In the genomic region with DNA sequence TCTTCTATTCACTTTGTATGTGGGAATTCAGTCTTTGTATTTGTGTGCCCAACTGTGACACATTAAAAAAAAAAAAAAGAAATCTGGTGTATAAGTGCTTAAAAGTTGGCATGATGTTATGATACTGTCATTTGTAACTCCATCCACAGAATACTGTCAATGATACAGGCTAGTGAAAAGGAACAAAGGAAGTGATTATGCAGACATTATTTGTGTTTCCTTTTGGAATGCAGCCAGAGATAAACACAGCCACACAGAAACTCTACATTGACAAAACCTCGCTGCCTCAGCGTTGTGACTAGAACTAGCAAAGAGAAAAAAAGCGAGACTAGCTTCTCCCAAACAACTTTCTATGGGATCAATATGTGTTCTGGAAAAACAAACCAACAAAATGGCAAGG, we compare ENCODE assay signal across 15 cellular contexts.
DNase-seq lines count a peak whose midpoint lies in the region; ATAC-seq lines count a peak whose summit lies in the region.
"Had no signal": no experiment of that assay in that cellular context is flagged by ENCODE, and none has a peak within 500 bp of the region (broad histone marks: within the 10 kb centered on the region; RNA-seq: fewer than 3 reads in every experiment).

No MANE protein-coding gene starts in this region.

- no peaks in the 10 kb centered on the region for H3K27me3 Mint-ChIP-seq in activated naive CD4-positive, alpha-beta T cell treated with anti-CD3 and anti-CD28 coated beads, Interleukin-2, amount 10 ng/mL, durations not matched to agents 7 days and 5 days

- no peak overlapping the region for H3K4me3 Mint-ChIP-seq in activated naive CD4-positive, alpha-beta T cell treated with anti-CD3 and anti-CD28 coated beads, Interleukin-2, amount 10 ng/mL, durations not matched to agents 7 days and 5 days
- H3K4me3 Mint-ChIP-seq: stimulated activated effector memory CD8-positive, alpha-beta T cell treated with anti-CD3 and anti-CD28 coated beads, Interleukin-12 subunit alpha, Interleukin-12 subunit beta, amount 100 ng/mL, for 72 hours; T-helper 2 cell treated with Interferon-gamma antibody and Interleukin-4, amounts not matched to agents 5 μg/mL and 100 μg/mL, for 36 hours had no signal

- H3K4me1 Mint-ChIP-seq in activated naive CD4-positive, alpha-beta T cell treated with anti-CD3 and anti-CD28 coated beads, Interleukin-2, amount 10 ng/mL, durations not matched to agents 7 days and 5 days, result no peaks in the 10 kb centered on the region
- H3K4me1 Mint-ChIP-seq: stimulated activated effector memory CD8-positive, alpha-beta T cell treated with anti-CD3 and anti-CD28 coated beads, Interleukin-12 subunit alpha, Interleukin-12 subunit beta, amount 100 ng/mL, for 72 hours had no signal

- no peak overlapping the region for H3K27ac Mint-ChIP-seq in activated naive CD4-positive, alpha-beta T cell treated with anti-CD3 and anti-CD28 coated beads, Interleukin-2, amount 10 ng/mL, durations not matched to agents 7 days and 5 days
- H3K27ac Mint-ChIP-seq: stimulated activated effector memory CD8-positive, alpha-beta T cell treated with anti-CD3 and anti-CD28 coated beads, Interleukin-12 subunit alpha, Interleukin-12 subunit beta, amount 100 ng/mL, for 72 hours; T-helper 2 cell treated with Interferon-gamma antibody and Interleukin-4, amounts not matched to agents 5 μg/mL and 100 μg/mL, for 36 hours had no signal

- no peaks in the 10 kb centered on the region for H3K36me3 Mint-ChIP-seq in activated naive CD4-positive, alpha-beta T cell treated with anti-CD3 and anti-CD28 coated beads, Interleukin-2, amount 10 ng/mL, durations not matched to agents 7 days and 5 days
- H3K36me3 Mint-ChIP-seq: stimulated activated effector memory CD8-positive, alpha-beta T cell treated with anti-CD3 and anti-CD28 coated beads, Interleukin-12 subunit alpha, Interleukin-12 subunit beta, amount 100 ng/mL, for 72 hours had no signal

- DNase-seq in COLO829 (ENCODE audit: low spot score) (peak; percentile 72), NCI-H2029 (lab: John Stamatoyannopoulos, UW) (peak; percentile 69), SHP77 (lab: John Stamatoyannopoulos, UW) (peak; percentile 41 to 48), iPS-NIHi11 (ENCODE audit: low spot score) (peak; percentile 13), 8988T (no peak), NCI-H524 (lab: John Stamatoyannopoulos, UW) (no peak)
- no peak for DNase-seq in activated naive CD4-positive, alpha-beta T cell treated with anti-CD3 and anti-CD28 coated beads, Interleukin-2, amount 10 ng/mL, durations not matched to agents 7 days and 5 days
- DNase-seq: ACHN; activated effector memory CD4-positive, alpha-beta T cell treated with anti-CD3 and anti-CD28 coated beads, Interleukin-2, amount 50 U/mL, for 16 hours; DMS 273 treated with DMSO at 0.1 percent for 48 hours; MM.1S; stimulated activated CD4-positive, alpha-beta T cell treated with anti-CD3 and anti-CD28 coated beads, Interleukin-1b, Interleukin-23, amount 100 ng/mL, for 48 hours had no signal

- ATAC-seq in HG03039 (IDR thresholded peaks at IDR 0.05; ENCODE audit: unreplicated experiment), result no peak
- ATAC-seq: stimulated activated effector memory CD8-positive, alpha-beta T cell treated with anti-CD3 and anti-CD28 coated beads, Interleukin-12 subunit alpha, Interleukin-12 subunit beta, amount 100 ng/mL, for 72 hours had no signal

- CTCF ChIA-PET in activated naive CD4-positive, alpha-beta T cell treated with anti-CD3 and anti-CD28 coated beads, Interleukin-2, amount 10 ng/mL, durations not matched to agents 7 days and 5 days (lab: Charles Lee), result no interaction called here

- H3K9me3 Mint-ChIP-seq in activated naive CD4-positive, alpha-beta T cell treated with anti-CD3 and anti-CD28 coated beads, Interleukin-2, amount 10 ng/mL, durations not matched to agents 7 days and 5 days, result peaks cover 2% of the 10 kb centered on the region

Comparison
In these comparisons a context has a peak if more than half of its experiments do, and no peak if none do; other contexts are left out.
1. DNase-seq: peak in COLO829 (single experiment), NCI-H2029 (single experiment), SHP77 (2 of 2) and iPS-NIHi11 (single experiment); none in activated naive CD4-positive, alpha-beta T cell treated with anti-CD3 and anti-CD28 coated beads, Interleukin-2, amount 10 ng/mL, durations not matched to agents 7 days and 5 days (single experiment), 8988T (single experiment) and NCI-H524 (0 of 2).